Comparison of ENCODE assay signal across 15 cellular contexts in the genomic region with DNA sequence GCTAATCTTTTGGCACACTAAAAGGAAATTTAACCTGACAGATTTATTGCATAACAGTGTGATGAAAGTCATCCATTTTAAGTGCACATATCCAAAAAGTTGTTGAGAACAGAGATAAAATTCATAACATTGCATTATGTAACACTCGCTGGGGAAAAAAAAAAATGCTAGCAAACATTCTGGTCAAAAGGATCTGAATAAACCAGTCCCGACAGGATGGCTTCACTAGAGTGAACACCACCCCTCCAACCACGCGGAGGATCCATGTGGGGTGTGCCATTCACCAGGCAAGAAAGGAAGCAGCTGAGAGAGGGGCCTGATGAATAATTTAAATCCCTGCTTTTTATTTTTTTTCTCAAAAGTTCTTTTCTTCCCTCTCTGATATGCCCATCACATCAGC.
A peak's percentile ranks its signal among the peaks of the same experiment; 100 is the strongest.
DNase-seq lines count a peak whose midpoint lies in the region; ATAC-seq and TF ChIP-seq lines count a peak whose summit lies in the region.
"Had no signal": no experiment of that assay in that cellular context is flagged by ENCODE, and none has a peak within 500 bp of the region (broad histone marks: within the 10 kb centered on the region; RNA-seq: fewer than 3 reads in every experiment).

No MANE protein-coding gene starts in this region.

- no peaks in the 10 kb centered on the region for H3K9me3 ChIP-seq in A673 (ENCODE audit: low read depth, low read length, poor library complexity, severe bottlenecking)
- H3K9me3 ChIP-seq in neural progenitor cell (ENCODE audit: low read depth), result no peaks in the 10 kb centered on the region
- no peaks in the 10 kb centered on the region for H3K9me3 ChIP-seq in smooth muscle cell (replicated peaks; ENCODE audit: low read depth)
- H3K9me3 ChIP-seq: BLaER1, Caco-2, HAP-1 had no signal

- H4K20me1 ChIP-seq in neural progenitor cell (ENCODE audit: low read depth) (no peaks in the 10 kb centered on the region), smooth muscle cell (ENCODE audit: low read depth) (no peaks in the 10 kb centered on the region)
- H4K20me1 ChIP-seq: BLaER1 had no signal

- ATAC-seq in WTC11, result no peak
- ATAC-seq in HG03095 (IDR thresholded peaks at IDR 0.05; ENCODE audit: unreplicated experiment), result no peak

- H3K4me1 ChIP-seq in A673 (ENCODE audit: insufficient read depth, low read length, poor library complexity, severe bottlenecking) (peaks cover 29% of the 10 kb centered on the region), neural progenitor cell (peaks cover 71% of the 10 kb centered on the region), smooth muscle cell (ENCODE audit: low read depth) (peaks cover 11% of the 10 kb centered on the region)
- H3K4me1 ChIP-seq: BLaER1, Caco-2, HAP-1 had no signal

- H3K4me1 Mint-ChIP-seq in WTC11 (peaks cover 21% of the 10 kb centered on the region), neural progenitor cell (peaks cover 75% of the 10 kb centered on the region)
- H3K4me1 Mint-ChIP-seq: CD8-positive, alpha-beta memory T cell had no signal

- H3K4me3 ChIP-seq in A673 (ENCODE audit: low read depth, low read length, poor library complexity, severe bottlenecking) (no peak overlapping the region), neural progenitor cell (no peak overlapping the region), smooth muscle cell (no peak overlapping the region)
- H3K4me3 ChIP-seq: BLaER1, HAP-1 had no signal

- peaks cover 39% of the 10 kb centered on the region for H3F3A ChIP-seq in neural progenitor cell (ENCODE audit: low read depth)
- no peaks in the 10 kb centered on the region for H3F3A ChIP-seq in smooth muscle cell (ENCODE audit: low read depth)

- DNase-seq in NOMO-1 treated with DMSO at 0.1 percent for 48 hours (lab: John Stamatoyannopoulos, UW; ENCODE audit: unreplicated experiment), result peak; percentile 15
- no peak for DNase-seq in NOMO-1 (lab: John Stamatoyannopoulos, UW; ENCODE audit: unreplicated experiment in 2 of 2)
- DNase-seq in A673 (ENCODE audit: low spot score), result peak; percentile 92
- no peak for DNase-seq in WTC11 (ENCODE audit: low spot score)
- peak; percentile 36 for DNase-seq in neural progenitor cell (ENCODE audit: low spot score)
- DNase-seq in HK-2 (ENCODE audit: unreplicated experiment), result no peak
- DNase-seq in smooth muscle cell (lab: John Stamatoyannopoulos, UW; ENCODE audit: unreplicated experiment), result no peak
- DNase-seq: AML-193; Caco-2; CD8-positive, alpha-beta memory T cell; GF-D8 had no signal

- H3K9ac ChIP-seq in neural progenitor cell (no peak overlapping the region), smooth muscle cell (ENCODE audit: low read depth) (no peak overlapping the region)
- H3K9ac ChIP-seq: BLaER1 had no signal

- no peak overlapping the region for H3K27ac ChIP-seq in A673 (ENCODE audit: low read depth, low read length, poor library complexity, severe bottlenecking)
- H3K27ac ChIP-seq in neural progenitor cell, result no peak overlapping the region
- H3K27ac ChIP-seq in smooth muscle cell (ENCODE audit: low read depth), result no peak overlapping the region
- H3K27ac ChIP-seq: 22Rv1, BLaER1 had no signal

- CTCF ChIA-PET in A673 (lab: Charles Lee), result interaction anchor here (0.7 to 1.0 kb wide), 2 partner anchors 51 to 847 kb away, joined by 3 read pairs; no protein-coding TSS in a partner anchor
- CTCF ChIA-PET in WTC11 (lab: Charles Lee), result interaction anchor here (1.7 kb wide), 1 partner anchor 127 kb away, joined by 5 read pairs; no protein-coding TSS in a partner anchor

- H3K27me3 ChIP-seq in A673 (replicated peaks; ENCODE audit: insufficient read depth, low read depth, low read length, poor library complexity), result no peaks in the 10 kb centered on the region
- no peaks in the 10 kb centered on the region for H3K27me3 ChIP-seq in neural progenitor cell
- H3K27me3 ChIP-seq in smooth muscle cell (ENCODE audit: low read depth), result no peaks in the 10 kb centered on the region
- H3K27me3 ChIP-seq: BLaER1 had no signal

- H3K4me2 ChIP-seq in neural progenitor cell (peak overlapping the region; percentile 34), smooth muscle cell (no peak overlapping the region)
- H3K4me2 ChIP-seq: BLaER1 had no signal

- H3K79me2 ChIP-seq in neural progenitor cell (ENCODE audit: low read depth) (no peaks in the 10 kb centered on the region), smooth muscle cell (ENCODE audit: low read depth) (no peaks in the 10 kb centered on the region)

- H3K27me3 Mint-ChIP-seq in WTC11 (ENCODE audit: low read depth) (no peaks in the 10 kb centered on the region), neural progenitor cell (ENCODE audit: insufficient read depth, low read depth) (peaks cover 7% of the 10 kb centered on the region)
- H3K27me3 Mint-ChIP-seq: CD8-positive, alpha-beta memory T cell had no signal

- no peaks in the 10 kb centered on the region; the same call in 1 of the 2 replicates for H3K36me3 Mint-ChIP-seq in WTC11
- no peaks in the 10 kb centered on the region for H3K36me3 Mint-ChIP-seq in neural progenitor cell
- H3K36me3 Mint-ChIP-seq: CD8-positive, alpha-beta memory T cell had no signal

- TF ChIP-seq CTCF in A673 (conservative IDR thresholded peaks at IDR 0.05; ENCODE audit: low read depth, low read length) (no peak), WTC11 (IDR thresholded peaks at IDR 0.05) (no peak), neural progenitor cell (IDR thresholded peaks at IDR 0.05) (no peak), smooth muscle cell (IDR thresholded peaks at IDR 0.05; ENCODE audit: borderline replicate concordance, insufficient read depth, poor library complexity, severe bottlenecking) (no peak)

- POLR2A ChIA-PET in A673 (lab: Charles Lee; ENCODE audit: low non-redundant PET), result interaction anchor here (0.7 kb wide), 1 partner anchor 351 kb away, joined by 6 read pairs; no protein-coding TSS in a partner anchor
- POLR2A ChIA-PET in WTC11 (lab: Charles Lee), result no interaction called here

- H3K4me3 Mint-ChIP-seq in WTC11, result no peak overlapping the region
- H3K4me3 Mint-ChIP-seq in neural progenitor cell, result no peak overlapping the region
- H3K4me3 Mint-ChIP-seq: CD8-positive, alpha-beta memory T cell had no signal

- intact Hi-C loops in A673 (cut with micrococcal nuclease; ENCODE audit: unreplicated experiment), result no loop called here

- H2AFZ ChIP-seq in neural progenitor cell (replicated peaks), result no peak overlapping the region
- no peak overlapping the region for H2AFZ ChIP-seq in smooth muscle cell (ENCODE audit: low read depth)

- H3K36me3 ChIP-seq in A673 (ENCODE audit: insufficient read depth, low read length, poor library complexity, severe bottlenecking) (no peaks in the 10 kb centered on the region), neural progenitor cell (no peaks in the 10 kb centered on the region), smooth muscle cell (ENCODE audit: low read depth) (no peaks in the 10 kb centered on the region)
- H3K36me3 ChIP-seq: BLaER1, HAP-1 had no signal

- peaks cover 4% of the 10 kb centered on the region for H3K9me3 Mint-ChIP-seq in WTC11
- no peaks in the 10 kb centered on the region for H3K9me3 Mint-ChIP-seq in neural progenitor cell

- 84% methylated on average over 4 of the region's 4 CpGs for WGBS in smooth muscle cell (ENCODE audit: low lambda C conversion rate)

- H3K27ac Mint-ChIP-seq in WTC11 (peak overlapping the region; percentile 58; the same call in 1 of the 2 replicates), neural progenitor cell (no peak overlapping the region)
- H3K27ac Mint-ChIP-seq: CD8-positive, alpha-beta memory T cell had no signal

- no TSS peak for BruUV-seq in A673 (replicated peaks; lab: Mats Ljungman, UMichigan)

TF ChIP-seq in WTC11, 78 proteins besides CTCF, POLR2A, EP300 and RAD21:
- TF ChIP-seq ZNF416 (CRISPR knock-in tag; IDR thresholded peaks at IDR 0.05) (no peak), KAT7 (CRISPR knock-in tag; IDR thresholded peaks at IDR 0.05; ENCODE audit: borderline replicate concordance) (no peak), ZNF121 (CRISPR knock-in tag; IDR thresholded peaks at IDR 0.05) (no peak), FOXK1 (CRISPR knock-in tag; IDR thresholded peaks at IDR 0.05) (no peak), ZMAT4 (CRISPR knock-in tag; IDR thresholded peaks at IDR 0.05) (no peak), IRF2 (CRISPR knock-in tag; IDR thresholded peaks at IDR 0.05; ENCODE audit: borderline replicate concordance, low read depth) (no peak)

Comparison
In these comparisons a context has a peak if more than half of its experiments do, and no peak if none do; other contexts are left out.
1. DNase-seq: peak in NOMO-1 treated with DMSO at 0.1 percent for 48 hours (single experiment), A673 (single experiment) and neural progenitor cell (single experiment); none in NOMO-1 (0 of 2), WTC11 (single experiment), HK-2 (single experiment) and smooth muscle cell (single experiment).